In the genomic region with DNA sequence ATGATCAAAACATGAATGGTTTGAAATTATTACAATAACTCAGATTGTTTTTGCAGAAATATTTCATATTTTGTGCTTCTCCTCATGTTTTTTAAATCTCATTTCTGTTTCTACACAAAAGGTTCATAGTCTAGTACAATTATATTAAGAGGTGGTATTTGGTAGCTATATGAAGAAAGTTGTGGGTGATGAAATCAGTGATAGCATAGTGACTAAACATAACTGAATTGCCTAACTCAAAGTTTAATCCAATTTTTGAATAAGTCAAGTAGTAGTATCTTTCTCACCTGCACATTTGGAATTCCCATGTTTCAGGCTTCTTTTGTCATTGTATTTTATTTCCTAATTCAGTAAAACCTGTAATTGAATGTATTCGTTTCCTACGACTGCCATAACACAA, we compare ENCODE assay signal across 19 cellular contexts.
DNase-seq lines count a peak whose midpoint lies in the region; ATAC-seq and TF ChIP-seq lines count a peak whose summit lies in the region.
"Had no signal": no experiment of that assay in that cellular context is flagged by ENCODE, and none has a peak within 500 bp of the region (broad histone marks: within the 10 kb centered on the region; RNA-seq: fewer than 3 reads in every experiment).

No MANE protein-coding gene starts in this region.

- H3K36me3 ChIP-seq in mammary epithelial cell (ENCODE audit: insufficient read depth, low read length) (no peaks in the 10 kb centered on the region), RWPE2 (ENCODE audit: low read depth) (no peaks in the 10 kb centered on the region), neural progenitor cell (no peaks in the 10 kb centered on the region)
- H3K36me3 ChIP-seq: BLaER1 had no signal

- TF ChIP-seq CTCF in MCF 10A (IDR thresholded peaks at IDR 0.05; ENCODE audit: unreplicated experiment) (no peak), mammary epithelial cell (conservative IDR thresholded peaks at IDR 0.05 in 1 of 2, IDR thresholded peaks at IDR 0.05 in 1 of 2; ENCODE audit: extremely low read depth in 1 of 2, insufficient read depth in 1 of 2, low read depth in 1 of 2, low read length in 2 of 2) (no peak), RWPE2 (IDR thresholded peaks at IDR 0.05; ENCODE audit: poor library complexity, severe bottlenecking) (no peak), epithelial cell of esophagus (IDR thresholded peaks at IDR 0.05; ENCODE audit: insufficient read depth, low read depth, low read length, missing control alignments) (no peak), neural progenitor cell (IDR thresholded peaks at IDR 0.05) (no peak)

- WGBS in mammary epithelial cell (ENCODE audit: low coverage, missing lambda C conversion rate) = 49% methylated on average over 2 of the region's 2 CpGs

- H3K4me3 ChIP-seq in mammary epithelial cell (replicated peaks in 1 of 3; ENCODE audit: insufficient read depth in 1 of 3, low read depth in 2 of 3, low read length in 3 of 3) = no peak overlapping the region
- no peak overlapping the region for H3K4me3 ChIP-seq in RWPE2 (ENCODE audit: severe bottlenecking)
- no peak overlapping the region for H3K4me3 ChIP-seq in epithelial cell of esophagus (ENCODE audit: low read length)
- H3K4me3 ChIP-seq in neural progenitor cell = no peak overlapping the region
- H3K4me3 ChIP-seq: BLaER1 had no signal

- in situ Hi-C loops in mammary epithelial cell (cut with MboI; ENCODE audit: low sequenced_read_pairs in 2 of 2) = no loop called here

- no peak overlapping the region for H3K27ac ChIP-seq in mammary epithelial cell (ENCODE audit: insufficient read depth, low read depth, low read length)
- H3K27ac ChIP-seq in RWPE2 (ENCODE audit: poor library complexity, severe bottlenecking) = peak overlapping the region; percentile 63
- H3K27ac ChIP-seq in neural progenitor cell = no peak overlapping the region
- H3K27ac ChIP-seq: 22Rv1, BLaER1, C4-2B had no signal

- CTCF ChIA-PET in MCF 10A (lab: Yijun Ruan, JAX) = no interaction called here
- CTCF ChIA-PET in mammary epithelial cell (lab: Charles Lee; ENCODE audit: low non-redundant PET) = no interaction called here

- H3K36me3 Mint-ChIP-seq in MCF 10A (ENCODE audit: insufficient read depth, unreplicated experiment) = no peaks in the 10 kb centered on the region
- no peaks in the 10 kb centered on the region for H3K36me3 Mint-ChIP-seq in neural progenitor cell
- H3K36me3 Mint-ChIP-seq: CD4-positive, CD25-positive, alpha-beta regulatory T cell; CD8-positive, alpha-beta T cell had no signal

- H3K9me3 ChIP-seq in mammary epithelial cell (replicated peaks; ENCODE audit: insufficient read depth, low read length) (no peaks in the 10 kb centered on the region), RWPE2 (ENCODE audit: severe bottlenecking) (no peaks in the 10 kb centered on the region), neural progenitor cell (ENCODE audit: low read depth) (no peaks in the 10 kb centered on the region)
- H3K9me3 ChIP-seq: BLaER1, Caco-2 had no signal

- no peak overlapping the region for H3K9ac ChIP-seq in mammary epithelial cell (ENCODE audit: insufficient read depth, low read length)
- no peak overlapping the region for H3K9ac ChIP-seq in neural progenitor cell
- H3K9ac ChIP-seq: BLaER1 had no signal

- no peak overlapping the region for H3K4me3 Mint-ChIP-seq in MCF 10A (ENCODE audit: unreplicated experiment)
- no peak overlapping the region for H3K4me3 Mint-ChIP-seq in neural progenitor cell
- H3K4me3 Mint-ChIP-seq: B cell; CD4-positive, CD25-positive, alpha-beta regulatory T cell; CD8-positive, alpha-beta T cell had no signal

- H3K27me3 Mint-ChIP-seq in MCF 10A (ENCODE audit: insufficient read depth, unreplicated experiment) = no peaks in the 10 kb centered on the region
- H3K27me3 Mint-ChIP-seq in neural progenitor cell (ENCODE audit: insufficient read depth, low read depth) = no peaks in the 10 kb centered on the region
- H3K27me3 Mint-ChIP-seq: B cell; CD4-positive, CD25-positive, alpha-beta regulatory T cell had no signal

- H3K79me2 ChIP-seq in mammary epithelial cell (ENCODE audit: insufficient read depth, low read length) = no peaks in the 10 kb centered on the region
- H3K79me2 ChIP-seq in neural progenitor cell (ENCODE audit: low read depth) = no peaks in the 10 kb centered on the region

- DNase-seq in MCF 10A (ENCODE audit: unreplicated experiment) (peak; percentile 24), mammary epithelial cell (no peak), RWPE2 (ENCODE audit: low spot score) (no peak), epithelial cell of esophagus (ENCODE audit: low read depth) (peak; percentile 59), neural progenitor cell (ENCODE audit: low spot score) (no peak), kidney glomerular epithelial cell (lab: John Stamatoyannopoulos, UW) (no peak), NCI-H510A treated with DMSO at 0.1 percent for 48 hours (lab: John Stamatoyannopoulos, UW) (no peak)
- DNase-seq: Caco-2; CD4-positive, CD25-positive, alpha-beta regulatory T cell; CD8-positive, alpha-beta T cell; DMS153; DND-41; GOT3; HCEC 1CT had no signal

- H3F3A ChIP-seq in neural progenitor cell (ENCODE audit: low read depth) = no peaks in the 10 kb centered on the region

- H3K4me1 ChIP-seq in mammary epithelial cell (ENCODE audit: insufficient read depth, low read length) (no peaks in the 10 kb centered on the region), RWPE2 (ENCODE audit: insufficient read depth, poor library complexity, severe bottlenecking) (peaks cover 23% of the 10 kb centered on the region), neural progenitor cell (no peaks in the 10 kb centered on the region)
- H3K4me1 ChIP-seq: BLaER1, Caco-2 had no signal

- BruUV-seq in MCF 10A (replicated peaks; lab: Mats Ljungman, UMichigan) (no TSS peak), mammary epithelial cell (replicated peaks; lab: Mats Ljungman, UMichigan) (no TSS peak)

- no peak overlapping the region for H3K4me2 ChIP-seq in mammary epithelial cell (ENCODE audit: insufficient read depth, low read depth, low read length)
- no peak overlapping the region for H3K4me2 ChIP-seq in neural progenitor cell
- H3K4me2 ChIP-seq: BLaER1 had no signal

- H2AFZ ChIP-seq in mammary epithelial cell (ENCODE audit: low read depth, low read length) (no peak overlapping the region), neural progenitor cell (replicated peaks) (peak overlapping the region; percentile 51)

- H3K4me1 Mint-ChIP-seq in MCF 10A (ENCODE audit: insufficient read depth, unreplicated experiment) (peaks cover 6% of the 10 kb centered on the region), neural progenitor cell (no peaks in the 10 kb centered on the region)
- H3K4me1 Mint-ChIP-seq: B cell; CD4-positive, CD25-positive, alpha-beta regulatory T cell had no signal

- H3K27ac Mint-ChIP-seq in MCF 10A (ENCODE audit: low read depth, unreplicated experiment) (no peak overlapping the region), neural progenitor cell (no peak overlapping the region)
- H3K27ac Mint-ChIP-seq: B cell; CD4-positive, CD25-positive, alpha-beta regulatory T cell; CD8-positive, alpha-beta T cell had no signal

- POLR2A ChIA-PET in MCF 10A (lab: Yijun Ruan, JAX) = interaction anchor here (0.6 to 1.0 kb wide), 2 partner anchors 18 to 214 kb away, joined by 3 read pairs; no protein-coding TSS in a partner anchor

- H3K27me3 ChIP-seq in mammary epithelial cell (ENCODE audit: insufficient read depth, low read length) (peaks cover 2% of the 10 kb centered on the region), RWPE2 (ENCODE audit: insufficient read depth, poor library complexity, severe bottlenecking) (no peaks in the 10 kb centered on the region), neural progenitor cell (no peaks in the 10 kb centered on the region)
- H3K27me3 ChIP-seq: BLaER1 had no signal

- intact Hi-C loops in MCF 10A (cut with micrococcal nuclease) (no loop called here), mammary epithelial cell (cut with micrococcal nuclease) (no loop called here)

- dilution Hi-C loops in mammary epithelial cell (cut with HindIII; ENCODE audit: low sequenced_read_pairs) = no loop called here

- ATAC-seq in RWPE2 (ENCODE audit: low read depth) = peak; percentile 83
- ATAC-seq in GM21360 (IDR thresholded peaks at IDR 0.05; ENCODE audit: unreplicated experiment) = no peak
- ATAC-seq: CD8-positive, alpha-beta T cell had no signal

- no peaks in the 10 kb centered on the region for H4K20me1 ChIP-seq in mammary epithelial cell (ENCODE audit: insufficient read depth, low read length)
- no peaks in the 10 kb centered on the region for H4K20me1 ChIP-seq in neural progenitor cell (ENCODE audit: low read depth)
- H4K20me1 ChIP-seq: BLaER1 had no signal

- H3K9me3 Mint-ChIP-seq in MCF 10A (ENCODE audit: unreplicated experiment) (no peaks in the 10 kb centered on the region), neural progenitor cell (no peaks in the 10 kb centered on the region)

Comparison
In these comparisons a context has a peak if more than half of its experiments do, and no peak if none do; other contexts are left out.
1. DNase-seq: peak in MCF 10A (single experiment) and epithelial cell of esophagus (single experiment); none in mammary epithelial cell (single experiment), RWPE2 (single experiment), neural progenitor cell (single experiment), kidney glomerular epithelial cell (single experiment) and NCI-H510A treated with DMSO at 0.1 percent for 48 hours (single experiment).